8 cellular contexts compared by ENCODE assay signal in the genomic region with DNA sequence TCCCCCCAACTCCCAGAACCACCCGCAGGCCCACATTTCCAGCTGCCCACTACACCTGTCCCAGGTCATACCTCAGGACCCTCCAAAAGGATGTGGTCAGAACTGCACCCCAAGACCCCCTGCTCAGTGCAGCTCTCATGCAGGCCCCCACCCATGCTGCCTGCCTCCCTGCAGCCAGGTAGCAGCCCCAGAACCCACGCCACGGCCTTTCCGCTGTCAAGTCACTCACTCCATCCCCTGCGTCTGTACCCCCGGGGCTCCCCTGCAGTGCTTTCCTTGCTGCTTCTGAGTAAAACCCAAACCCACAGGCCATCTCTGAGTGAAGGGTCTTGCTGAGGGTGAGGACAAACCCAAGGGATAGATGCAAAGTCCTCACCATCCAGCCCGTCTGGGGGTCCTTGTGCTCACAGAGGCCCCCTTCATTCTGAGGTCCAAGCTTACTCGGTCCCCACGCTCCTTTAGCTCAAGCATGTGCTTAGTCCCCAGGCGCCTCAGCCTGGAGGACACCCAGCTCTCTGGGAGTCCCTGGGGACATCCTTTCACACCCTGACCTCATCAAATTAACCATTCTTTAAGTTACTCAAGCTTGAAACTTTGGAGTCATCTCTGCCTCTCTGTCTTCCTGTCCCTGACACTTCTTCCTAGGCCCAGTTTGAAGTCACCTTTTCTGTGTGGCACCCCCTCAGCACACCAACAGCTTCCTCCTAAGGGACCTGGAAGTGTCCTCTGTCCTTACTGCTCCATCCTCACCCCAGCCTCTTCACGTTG.
A peak's percentile ranks its signal among the peaks of the same experiment; 100 is the strongest.
DNase-seq lines count a peak whose midpoint lies in the region; ATAC-seq lines count a peak whose summit lies in the region.

No MANE protein-coding gene starts in this region.

- ATAC-seq in GM18498 (IDR thresholded peaks at IDR 0.05; ENCODE audit: unreplicated experiment) (peak; percentile 94), GM21526 (IDR thresholded peaks at IDR 0.05; ENCODE audit: low FRiP score, unreplicated experiment) (peak; percentile 77), HG03575 (IDR thresholded peaks at IDR 0.05; ENCODE audit: extremely low read depth, insufficient number of reproducible peaks, low FRiP score, unreplicated experiment) (peak; percentile 90), left colon (no peak)

- DNase-seq in left colon (peak; percentile 2 to 23), NCI-H187 treated with DMSO at 0.1 percent for 48 hours (lab: John Stamatoyannopoulos, UW) (no peak), midbrain (lab: John Stamatoyannopoulos, UW) (no peak), NCI-H748 (lab: John Stamatoyannopoulos, UW; ENCODE audit: unreplicated experiment) (no peak), superior temporal gyrus (ENCODE audit: extremely low spot score) (no peak)

- intact Hi-C loops in left colon (cut with DNase I, micrococcal nuclease), result no loop called here

Comparison
In these comparisons a context has a peak if more than half of its experiments do, and no peak if none do; other contexts are left out.
1. DNase-seq: peak in left colon (2 of 2); none in NCI-H187 treated with DMSO at 0.1 percent for 48 hours (single experiment), midbrain (single experiment), NCI-H748 (single experiment) and superior temporal gyrus (single experiment).